ENCODE assay signal across 9 cellular contexts in genomic region chr1:17564458-17565393, GRCh38. TPM values are rescaled to one million over a fixed set of nuclear protein-coding genes. Genes with fewer than 3 reads are reported as not detected.
DNase-seq lines count a peak whose midpoint lies in the region; ATAC-seq and TF ChIP-seq lines count a peak whose summit lies in the region.
"Had no signal": no experiment of that assay in that cellular context is flagged by ENCODE, and none has a peak within 500 bp of the region (broad histone marks: within the 10 kb centered on the region; RNA-seq: fewer than 3 reads in every experiment).

No MANE protein-coding gene starts in this region.

- 82 to 90% (median 87%) methylated on average over 16 of the region's 16 CpGs for WGBS in ovary, 3 donors

- H3K27me3 ChIP-seq in BLaER1 treated with 17β-estradiol and CSF1 and Interleukin-3, amounts not matched to agents 10 nM and 100 nM: no peaks in the 10 kb centered on the region
- H3K27me3 ChIP-seq in NT2/D1 (ENCODE audit: insufficient read depth, insufficient read length): no peaks in the 10 kb centered on the region
- no peaks in the 10 kb centered on the region for H3K27me3 ChIP-seq in left ventricle myocardium inferior (ENCODE audit: low read depth)
- no peaks in the 10 kb centered on the region for H3K27me3 ChIP-seq in ovary
- H3K27me3 ChIP-seq in BE2C: no peaks in the 10 kb centered on the region

- peak overlapping the region in 7 of 11 experiments; percentile 0 to 59 (median 24); a peak in 7 of 22 replicates for H3K9ac ChIP-seq in BLaER1 treated with 17β-estradiol and CSF1 and Interleukin-3, amounts not matched to agents 10 nM and 100 nM
- peak overlapping the region; percentile 36 for H3K9ac ChIP-seq in NT2/D1 (ENCODE audit: insufficient read length, low read depth)

- peaks cover 6 to 95% (median 70%) of the 10 kb centered on the region in 11 experiments; a peak in 19 of 22 replicates for H4K20me1 ChIP-seq in BLaER1 treated with 17β-estradiol and CSF1 and Interleukin-3, amounts not matched to agents 10 nM and 100 nM

- no peak for TF ChIP-seq EP300 in ovary (IDR thresholded peaks at IDR 0.05)

- no peaks in the 10 kb centered on the region for H3K9me3 ChIP-seq in BLaER1 treated with 17β-estradiol and CSF1 and Interleukin-3, amounts not matched to agents 10 nM and 100 nM (replicated peaks in 1 of 11)
- H3K9me3 ChIP-seq in NT2/D1 (ENCODE audit: insufficient read depth, low read length): no peaks in the 10 kb centered on the region
- no peaks in the 10 kb centered on the region for H3K9me3 ChIP-seq in left ventricle myocardium inferior (replicated peaks)
- H3K9me3 ChIP-seq in ovary: no peaks in the 10 kb centered on the region
- H3K9me3 ChIP-seq in BE2C: no peaks in the 10 kb centered on the region

- peaks cover 0 to 2% (median 0%) of the 10 kb centered on the region in 11 experiments; a peak in 1 of 22 replicates for H3K36me3 ChIP-seq in BLaER1 treated with 17β-estradiol and CSF1 and Interleukin-3, amounts not matched to agents 10 nM and 100 nM
- H3K36me3 ChIP-seq in NT2/D1 (ENCODE audit: insufficient read depth, insufficient read length, low read length) (no peaks in the 10 kb centered on the region), left ventricle myocardium inferior (no peaks in the 10 kb centered on the region), ovary (no peaks in the 10 kb centered on the region), BE2C (no peaks in the 10 kb centered on the region)

- H3K4me1 ChIP-seq in BLaER1 treated with 17β-estradiol and CSF1 and Interleukin-3, amounts not matched to agents 10 nM and 100 nM: peaks cover 81 to 100% (median 89%) of the 10 kb centered on the region in 10 experiments
- H3K4me1 ChIP-seq in NT2/D1 (ENCODE audit: insufficient read depth, insufficient read length) (peaks cover 21% of the 10 kb centered on the region), left ventricle myocardium inferior (peaks cover 100% of the 10 kb centered on the region), ovary (ENCODE audit: insufficient read depth) (peaks cover 39% of the 10 kb centered on the region), BE2C (no peaks in the 10 kb centered on the region)

- H3K4me3 ChIP-seq in BLaER1 treated with 17β-estradiol and CSF1 and Interleukin-3, amounts not matched to agents 10 nM and 100 nM: no peak overlapping the region
- H3K4me3 ChIP-seq in NT2/D1 (ENCODE audit: insufficient read length, low read depth): no peak overlapping the region
- H3K4me3 ChIP-seq in left ventricle myocardium inferior: no peak overlapping the region
- no peak overlapping the region for H3K4me3 ChIP-seq in ovary
- no peak overlapping the region for H3K4me3 ChIP-seq in BE2C (ENCODE audit: low read depth, low read length)

- no peak for TF ChIP-seq CTCF in left ventricle myocardium inferior (IDR thresholded peaks at IDR 0.05; ENCODE audit: borderline replicate concordance)
- TF ChIP-seq CTCF in ovary (IDR thresholded peaks at IDR 0.05): no peak
- TF ChIP-seq CTCF in BE2C (IDR thresholded peaks at IDR 0.05; ENCODE audit: low read depth, low read length): no peak

- H3K27ac ChIP-seq in BLaER1 treated with 17β-estradiol and CSF1 and Interleukin-3, amounts not matched to agents 10 nM and 100 nM: peak overlapping the region in 7 of 11 experiments; percentile 4 to 37 (median 11); a peak in 6 of 22 replicates
- H3K27ac ChIP-seq in left ventricle myocardium inferior (replicated peaks) (peak overlapping the region; percentile 96), ovary (peak overlapping the region; percentile 11 to 41)

- ATAC-seq in HG03039 (IDR thresholded peaks at IDR 0.05; ENCODE audit: unreplicated experiment): no peak
- ATAC-seq in HG03520 (IDR thresholded peaks at IDR 0.05; ENCODE audit: unreplicated experiment): no peak

- no peak for TF ChIP-seq POLR2A in ovary (IDR thresholded peaks at IDR 0.05)

- intact Hi-C loops in left ventricle myocardium inferior (cut with micrococcal nuclease) (no loop called here), ovary (cut with DNase I) (no loop called here)

- DNase-seq in NT2/D1 (ENCODE audit: low read depth, low spot score) (no peak), left ventricle myocardium inferior (no peak), ovary (no peak), BE2C (no peak), D341Med (ENCODE audit: low spot score) (no peak)
- DNase-seq: NCI-H1105 treated with DMSO at 0.1 percent for 48 hours had no signal

- peak overlapping the region; percentile 31 to 94 (median 91); a peak in 21 of 22 replicates for H3K4me2 ChIP-seq in BLaER1 treated with 17β-estradiol and CSF1 and Interleukin-3, amounts not matched to agents 10 nM and 100 nM

RNA-seq across cellular contexts. Expression of gene ARHGEF10L, which starts 25.2 kb away (rescaled TPM):
- 59.1 TPM for total RNA-seq in left ventricle myocardium inferior
- 10 to 100 TPM in 5 of 7 donors, 1 to 10 TPM in 2; 7.6 to 23.0 (median 19.6) TPM for total RNA-seq in ovary
- polyA plus RNA-seq in ovary: 10 to 100 TPM in 1 of 2 donors, 1 to 10 TPM in 1; 3.6 to 18.3 TPM
- 15.4 TPM for polyA plus RNA-seq in BE2C (2012; ENCODE audit: insufficient read depth, insufficient read length, low read depth)

Comparison
In these comparisons a context has a peak if more than half of its experiments do, and no peak if none do; other contexts are left out.
1. H3K27ac ChIP-seq: peak in every context shown above with its lines; median percentile 96 in left ventricle myocardium inferior; 26 in ovary; 11 in BLaER1 treated with 17β-estradiol and CSF1 and Interleukin-3, amounts not matched to agents 10 nM and 100 nM.